Comparison of ENCODE assay signal across 8 cellular contexts in genomic region chr7:102395958-102396709, GRCh38. TPM values are rescaled to one million over a fixed set of nuclear protein-coding genes. Genes with fewer than 3 reads are reported as not detected.
A peak's percentile ranks its signal among the peaks of the same experiment; 100 is the strongest.
DNase-seq lines count a peak whose midpoint lies in the region; ATAC-seq, FAIRE-seq and TF ChIP-seq lines count a peak whose summit lies in the region.

PRKRIP1 (plus strand) TSS chr7:102396363; CDS start chr7:102396412, 49 bp downstream.

- H3K27me3 ChIP-seq in bronchial epithelial cell (ENCODE audit: control insufficient read depth, insufficient read depth, low read length), result no peaks in the 10 kb centered on the region

- TF ChIP-seq CTCF in WTC11 (IDR thresholded peaks at IDR 0.05) (no peak), bronchial epithelial cell (IDR thresholded peaks at IDR 0.05; ENCODE audit: insufficient read depth, low read length, severe bottlenecking) (no peak)

- peak; percentile 98 for ATAC-seq in GM19023 (IDR thresholded peaks at IDR 0.05; ENCODE audit: unreplicated experiment)
- peak; percentile 98 for ATAC-seq in HG03196 (IDR thresholded peaks at IDR 0.05; ENCODE audit: unreplicated experiment)
- ATAC-seq in WTC11, result peak; percentile 97

- H3K4me1 Mint-ChIP-seq in WTC11 (peaks cover 5% of the 10 kb centered on the region), immature natural killer cell (peaks cover 23% of the 10 kb centered on the region in 2 donors)

- FAIRE-seq in bronchial epithelial cell (lab: Jason Lieb, UNC), result no peak

- H3K36me3 Mint-ChIP-seq in WTC11, result peaks cover 25% of the 10 kb centered on the region
- H3K36me3 Mint-ChIP-seq in immature natural killer cell, result peaks cover 8 to 17% (median 9%) of the 10 kb centered on the region in 3 donors

- DNase-seq in AG08395 (ENCODE audit: low spot score) (peak; percentile 91), NCI-H345 (lab: John Stamatoyannopoulos, UW) (peak; percentile 95), WTC11 (ENCODE audit: low spot score) (peak; percentile 87), bronchial epithelial cell (ENCODE audit: low read depth) (peak; percentile 91), immature natural killer cell (peak; percentile 81 to 87 (median 81)), smooth muscle cell of the brain vasculature (ENCODE audit: low read depth, low spot score) (peak; percentile 83)

- peak within 1 kb of the TSS; percentile 88 for H3K4me3 Mint-ChIP-seq in WTC11
- peak within 1 kb of the TSS; percentile 86 to 99 (median 92) for H3K4me3 Mint-ChIP-seq in immature natural killer cell

- H3K4me3 ChIP-seq in bronchial epithelial cell (ENCODE audit: low read depth, low read length), result peak within 1 kb of the TSS; percentile 89

- H3K9me3 Mint-ChIP-seq in WTC11 (no peaks in the 10 kb centered on the region), immature natural killer cell (no peaks in the 10 kb centered on the region)

- H3K36me3 ChIP-seq in bronchial epithelial cell (ENCODE audit: control insufficient read depth, insufficient read depth, low read length), result peaks cover 13% of the 10 kb centered on the region

- H3K27me3 Mint-ChIP-seq in WTC11 (ENCODE audit: low read depth) (no peaks in the 10 kb centered on the region), immature natural killer cell (ENCODE audit: low read depth in 3 of 3) (peaks cover 8 to 12% (median 8%) of the 10 kb centered on the region in 3 donors)

- POLR2A ChIA-PET in WTC11 (lab: Charles Lee), result interaction anchor here (0.5 to 2.0 kb wide), 9 partner anchors 8 to 103 kb away, joined by 3 to 9 read pairs (median 4); no protein-coding TSS in a partner anchor

- CTCF ChIA-PET in WTC11 (lab: Charles Lee), result interaction anchor here (0.7 to 2.9 kb wide), 13 partner anchors 9 to 123 kb away, joined by 3 to 13 read pairs (median 3); partner anchors contain the start of genes ALKBH4 and ORAI2

- H3K27ac Mint-ChIP-seq in WTC11, result peak within 1 kb of the TSS; percentile 99
- H3K27ac Mint-ChIP-seq in immature natural killer cell, result peak within 1 kb of the TSS; percentile 81 to 94 (median 92)

TF ChIP-seq in WTC11, 78 proteins besides CTCF, POLR2A, EP300 and RAD21 (continues in another document):
- TF ChIP-seq ZNF396 (CRISPR knock-in tag; IDR thresholded peaks at IDR 0.05; ENCODE audit: borderline replicate concordance), result no peak
- no peak for TF ChIP-seq ZNF423 (CRISPR knock-in tag; IDR thresholded peaks at IDR 0.05)
- TF ChIP-seq, protein P1, sequence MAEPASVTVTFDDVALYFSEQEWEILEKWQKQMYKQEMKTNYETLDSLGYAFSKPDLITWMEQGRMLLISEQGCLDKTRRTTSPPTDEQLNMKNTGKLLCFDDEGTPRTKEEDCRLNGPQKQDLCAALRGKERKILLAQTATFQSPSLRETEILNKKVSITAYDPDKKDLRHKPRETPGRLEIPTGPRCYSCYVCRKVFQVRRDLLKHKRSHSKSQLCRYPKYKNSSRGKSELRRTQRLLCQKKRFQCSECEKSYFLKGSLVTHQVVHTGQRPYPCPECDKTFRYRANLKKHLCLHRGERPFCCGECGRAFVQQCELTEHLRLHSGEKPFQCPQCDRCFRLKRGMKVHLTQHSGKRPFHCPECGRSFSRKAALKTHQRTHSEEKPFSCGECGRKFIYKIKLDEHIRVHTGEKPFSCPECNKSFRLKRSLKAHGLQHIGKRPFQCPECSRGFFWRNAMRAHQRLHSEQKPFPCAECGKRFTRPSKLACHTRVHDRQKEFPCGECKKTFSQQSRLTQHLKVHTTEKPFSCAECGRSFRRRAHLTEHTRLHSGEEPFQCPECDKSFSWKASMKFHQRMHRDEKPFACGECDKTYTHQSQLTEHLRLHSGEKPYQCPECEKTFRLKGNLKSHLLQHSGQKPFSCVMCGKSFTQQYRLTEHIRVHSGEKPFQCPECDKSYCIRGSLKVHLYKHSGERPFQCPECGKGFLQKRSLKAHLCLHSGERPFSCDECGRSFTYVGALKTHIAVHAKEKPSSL (CRISPR knock-in tag; conservative IDR thresholded peaks at IDR 0.05), result no peak
- TF ChIP-seq ZSCAN18 (CRISPR knock-in tag; IDR thresholded peaks at IDR 0.05), result no peak
- TF ChIP-seq ETV6 (CRISPR knock-in tag; IDR thresholded peaks at IDR 0.05), result no peak
- TF ChIP-seq, protein P2, sequence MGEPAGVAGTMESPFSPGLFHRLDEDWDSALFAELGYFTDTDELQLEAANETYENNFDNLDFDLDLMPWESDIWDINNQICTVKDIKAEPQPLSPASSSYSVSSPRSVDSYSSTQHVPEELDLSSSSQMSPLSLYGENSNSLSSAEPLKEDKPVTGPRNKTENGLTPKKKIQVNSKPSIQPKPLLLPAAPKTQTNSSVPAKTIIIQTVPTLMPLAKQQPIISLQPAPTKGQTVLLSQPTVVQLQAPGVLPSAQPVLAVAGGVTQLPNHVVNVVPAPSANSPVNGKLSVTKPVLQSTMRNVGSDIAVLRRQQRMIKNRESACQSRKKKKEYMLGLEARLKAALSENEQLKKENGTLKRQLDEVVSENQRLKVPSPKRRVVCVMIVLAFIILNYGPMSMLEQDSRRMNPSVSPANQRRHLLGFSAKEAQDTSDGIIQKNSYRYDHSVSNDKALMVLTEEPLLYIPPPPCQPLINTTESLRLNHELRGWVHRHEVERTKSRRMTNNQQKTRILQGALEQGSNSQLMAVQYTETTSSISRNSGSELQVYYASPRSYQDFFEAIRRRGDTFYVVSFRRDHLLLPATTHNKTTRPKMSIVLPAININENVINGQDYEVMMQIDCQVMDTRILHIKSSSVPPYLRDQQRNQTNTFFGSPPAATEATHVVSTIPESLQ (CRISPR knock-in tag; IDR thresholded peaks at IDR 0.05), result no peak
- TF ChIP-seq STAT6 (CRISPR knock-in tag; conservative IDR thresholded peaks at IDR 0.05; ENCODE audit: low read depth), result no peak
- TF ChIP-seq FOXK1 (CRISPR knock-in tag; IDR thresholded peaks at IDR 0.05), result peak; percentile 45; the same call in 1 of the 2 replicates
- TF ChIP-seq NFYB (CRISPR knock-in tag; conservative IDR thresholded peaks at IDR 0.05; ENCODE audit: low read depth), result no peak
- TF ChIP-seq E2F5 (CRISPR knock-in tag; IDR thresholded peaks at IDR 0.05), result peak; percentile 60; the same call in 1 of the 2 replicates
- peak; percentile 98 for TF ChIP-seq CREM (CRISPR knock-in tag; IDR thresholded peaks at IDR 0.05)
- no peak for TF ChIP-seq ZNF138 (CRISPR knock-in tag; conservative IDR thresholded peaks at IDR 0.05)
- 0 out of 2 replicates have a peak, but pooled peaks have one; percentile 64 for TF ChIP-seq ZNF416 (CRISPR knock-in tag; IDR thresholded peaks at IDR 0.05)
- TF ChIP-seq TCF7 (CRISPR knock-in tag; IDR thresholded peaks at IDR 0.05; ENCODE audit: low read depth), result no peak
- no peak for TF ChIP-seq RELA (CRISPR knock-in tag; IDR thresholded peaks at IDR 0.05; ENCODE audit: borderline replicate concordance)
- TF ChIP-seq, protein P3, sequence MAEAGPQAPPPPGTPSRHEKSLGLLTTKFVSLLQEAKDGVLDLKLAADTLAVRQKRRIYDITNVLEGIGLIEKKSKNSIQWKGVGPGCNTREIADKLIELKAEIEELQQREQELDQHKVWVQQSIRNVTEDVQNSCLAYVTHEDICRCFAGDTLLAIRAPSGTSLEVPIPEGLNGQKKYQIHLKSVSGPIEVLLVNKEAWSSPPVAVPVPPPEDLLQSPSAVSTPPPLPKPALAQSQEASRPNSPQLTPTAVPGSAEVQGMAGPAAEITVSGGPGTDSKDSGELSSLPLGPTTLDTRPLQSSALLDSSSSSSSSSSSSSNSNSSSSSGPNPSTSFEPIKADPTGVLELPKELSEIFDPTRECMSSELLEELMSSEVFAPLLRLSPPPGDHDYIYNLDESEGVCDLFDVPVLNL (CRISPR knock-in tag; IDR thresholded peaks at IDR 0.05; ENCODE audit: borderline replicate concordance, low read depth), result no peak

RNA-seq across cellular contexts. Expression of gene PRKRIP1, which starts in this region (rescaled TPM):
- total RNA-seq in WTC11 (2021) (27.5 to 34.4 TPM (median 30.1 TPM) in 3 replicates), bronchial epithelial cell (14.7 and 18.2 TPM in 2 replicates)
- polyA plus RNA-seq in immature natural killer cell, result 10 to 100 TPM; 13.2 to 20.2 (median 17.2) TPM

Comparison
In these comparisons a context has a peak if more than half of its experiments do, and no peak if none do; other contexts are left out.
1. Peak in every context shown above with its lines: DNase-seq, ATAC-seq and H3K4me3 ChIP-seq.